Comparison of ENCODE assay signal across 13 cellular contexts in genomic region chr5:136810198-136810823, GRCh38.
A peak's percentile ranks its signal among the peaks of the same experiment; 100 is the strongest.
DNase-seq lines count a peak whose midpoint lies in the region; ATAC-seq and TF ChIP-seq lines count a peak whose summit lies in the region.
"Had no signal": no experiment of that assay in that cellular context is flagged by ENCODE, and none has a peak within 500 bp of the region (broad histone marks: within the 10 kb centered on the region; RNA-seq: fewer than 3 reads in every experiment).

No MANE protein-coding gene starts in this region.

- H3K4me3 ChIP-seq in AG04450 (ENCODE audit: low read depth, low read length), result no peak overlapping the region
- H3K4me3 ChIP-seq in effector memory CD4-positive, alpha-beta T cell (ENCODE audit: insufficient read depth, low read depth, low read length, poor library complexity, severe bottlenecking), result no peak overlapping the region
- H3K4me3 ChIP-seq: body of pancreas, upper lobe of right lung had no signal

- H3K36me3 ChIP-seq in effector memory CD4-positive, alpha-beta T cell (ENCODE audit: control insufficient read depth, insufficient read depth, low read length), result no peaks in the 10 kb centered on the region
- H3K36me3 ChIP-seq: upper lobe of right lung had no signal

- DNase-seq in AG04450 (ENCODE audit: low read depth, low spot score) (peak; percentile 30), LHCN-M2 (ENCODE audit: low read depth) (peak; percentile 88), astrocyte of the hippocampus (ENCODE audit: low read depth, low spot score) (peak; percentile 40), iris pigment epithelial cell (ENCODE audit: low read depth) (peak; percentile 23), NCI-H2171 (lab: John Stamatoyannopoulos, UW) (no peak), islet precursor cell (no peak)
- DNase-seq in effector memory CD4-positive, alpha-beta T cell, result no peak
- DNase-seq: activated T-cell treated with anti-CD3 and anti-CD28 coated beads, Interleukin-2, amount 50 U/mL, for 72 hours; body of pancreas; NCI-H510A treated with DMSO at 0.1 percent for 48 hours; upper lobe of right lung had no signal

- no peak overlapping the region for H3K27ac ChIP-seq in AG04450 (ENCODE audit: low read depth, low read length)
- no peak overlapping the region for H3K27ac ChIP-seq in effector memory CD4-positive, alpha-beta T cell (ENCODE audit: insufficient read depth, low read length, poor library complexity, severe bottlenecking)
- H3K27ac ChIP-seq: body of pancreas, upper lobe of right lung had no signal

- ATAC-seq in GM21786 (IDR thresholded peaks at IDR 0.05; ENCODE audit: unreplicated experiment), result no peak
- ATAC-seq: activated CD4-positive, CD25-positive, alpha-beta regulatory T cell treated with anti-CD3 and anti-CD28 coated beads, Interleukin-2, amount 50 U/mL, for 24 hours; activated T-cell treated with anti-CD3 and anti-CD28 coated beads, Interleukin-2, amount 50 U/mL, for 72 hours; body of pancreas; upper lobe of right lung had no signal

- no peaks in the 10 kb centered on the region for H3K4me1 ChIP-seq in effector memory CD4-positive, alpha-beta T cell (ENCODE audit: control insufficient read depth, insufficient read depth, low read length, poor library complexity, severe bottlenecking)
- H3K4me1 ChIP-seq: body of pancreas, upper lobe of right lung had no signal

- CTCF ChIA-PET in AG04450 (lab: Charles Lee), result interaction anchor here (1.0 kb wide), 1 partner anchor 40 kb away, joined by 3 read pairs; no protein-coding TSS in a partner anchor

- H3K27me3 ChIP-seq in AG04450 (ENCODE audit: control insufficient read depth, insufficient read depth, low read length), result no peaks in the 10 kb centered on the region
- no peaks in the 10 kb centered on the region for H3K27me3 ChIP-seq in effector memory CD4-positive, alpha-beta T cell (replicated peaks; ENCODE audit: control insufficient read depth, insufficient read depth, low read length, poor library complexity, severe bottlenecking)
- H3K27me3 ChIP-seq: body of pancreas, upper lobe of right lung had no signal

- POLR2A ChIA-PET in AG04450 (lab: Yijun Ruan, JAX), result no interaction called here

- no peaks in the 10 kb centered on the region for H3K9me3 ChIP-seq in AG04450 (ENCODE audit: control insufficient read depth, insufficient read depth, low read length)
- no peaks in the 10 kb centered on the region for H3K9me3 ChIP-seq in effector memory CD4-positive, alpha-beta T cell (ENCODE audit: control insufficient read depth, low read length)
- H3K9me3 ChIP-seq: body of pancreas, upper lobe of right lung had no signal

- no peak for TF ChIP-seq CTCF in AG04450 (IDR thresholded peaks at IDR 0.05; ENCODE audit: low read depth, low read length)

Comparison
In these comparisons a context has a peak if more than half of its experiments do, and no peak if none do; other contexts are left out.
1. DNase-seq: peak in AG04450 (single experiment), LHCN-M2 (single experiment), astrocyte of the hippocampus (single experiment) and iris pigment epithelial cell (single experiment); none in NCI-H2171 (single experiment), effector memory CD4-positive, alpha-beta T cell (0 of 3) and islet precursor cell (single experiment).